In the genomic region with DNA sequence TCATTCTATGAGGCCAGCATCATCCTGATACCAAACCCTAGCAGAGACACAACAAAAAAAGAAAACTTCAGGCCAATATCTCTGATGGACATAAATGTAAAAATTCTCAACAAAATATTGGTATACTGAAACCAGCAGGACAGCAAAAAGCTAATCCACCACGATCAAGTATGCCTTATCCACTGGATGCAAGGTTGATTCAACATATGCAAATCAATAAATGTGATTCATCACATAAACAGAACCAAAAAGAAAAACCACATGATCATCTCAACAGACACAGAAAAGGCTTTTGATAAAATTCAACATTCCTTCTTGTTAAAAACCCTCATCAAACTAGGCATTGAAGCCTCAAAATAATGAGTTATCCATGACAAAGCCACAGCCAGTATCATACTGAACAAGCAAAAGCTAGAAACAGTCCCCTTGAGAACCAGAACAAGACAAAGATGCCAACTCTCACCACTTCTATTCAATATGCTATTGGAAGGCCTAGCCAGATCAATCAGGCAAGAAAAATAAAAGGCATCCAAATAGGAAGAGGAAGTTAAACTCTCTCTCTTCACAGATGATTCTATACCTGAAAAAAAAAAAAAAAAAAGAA, we compare ENCODE assay signal across 15 cellular contexts. TPM values are rescaled to one million over a fixed set of nuclear protein-coding genes. Genes with fewer than 3 reads are reported as not detected.
DNase-seq lines count a peak whose midpoint lies in the region; ATAC-seq and TF ChIP-seq lines count a peak whose summit lies in the region.
"Had no signal": no experiment of that assay in that cellular context is flagged by ENCODE, and none has a peak within 500 bp of the region (broad histone marks: within the 10 kb centered on the region; RNA-seq: fewer than 3 reads in every experiment).

No MANE protein-coding gene starts in this region.

- H3K4me1 Mint-ChIP-seq in activated T-cell treated with anti-CD3 and anti-CD28 coated beads, Interleukin-2, amount 50 U/mL, for 24 hours (ENCODE audit: low read depth): peaks cover 24% of the 10 kb centered on the region
- H3K4me1 Mint-ChIP-seq in HFFc6 (ENCODE audit: low read depth) (peaks cover 52% of the 10 kb centered on the region), T-helper 17 cell (peaks cover 12% of the 10 kb centered on the region), endodermal cell (no peaks in the 10 kb centered on the region)

- H4K8ac ChIP-seq in neuronal stem cell (ENCODE audit: low read depth, low read length): no peak overlapping the region

- TF ChIP-seq CTCF in HFFc6 (IDR thresholded peaks at IDR 0.05): no peak
- TF ChIP-seq CTCF in osteoblast (IDR thresholded peaks at IDR 0.05; ENCODE audit: extremely low read depth, low read depth, low read length): no peak
- TF ChIP-seq CTCF in endodermal cell (conservative IDR thresholded peaks at IDR 0.05): no peak

- H3K27me3 Mint-ChIP-seq in activated T-cell treated with anti-CD3 and anti-CD28 coated beads, Interleukin-2, amount 50 U/mL, for 24 hours: no peaks in the 10 kb centered on the region
- H3K27me3 Mint-ChIP-seq in HFFc6 (ENCODE audit: insufficient read depth) (no peaks in the 10 kb centered on the region), T-helper 17 cell (no peaks in the 10 kb centered on the region), endodermal cell (ENCODE audit: insufficient read depth) (no peaks in the 10 kb centered on the region)

- no peak overlapping the region for H3K18ac ChIP-seq in neuronal stem cell (ENCODE audit: low read length)

- no peaks in the 10 kb centered on the region for H4K20me1 ChIP-seq in osteoblast (ENCODE audit: insufficient read depth, low read length)

- no peak overlapping the region for H2BK12ac ChIP-seq in neuronal stem cell (ENCODE audit: low read length)

- ATAC-seq in T-helper 17 cell (no peak), HG03571 (IDR thresholded peaks at IDR 0.05; ENCODE audit: unreplicated experiment) (no peak)
- ATAC-seq: Right ventricle myocardium inferior had no signal

- H3K4me3 ChIP-seq in osteoblast (ENCODE audit: insufficient read depth, low read length) (no peak overlapping the region), endodermal cell (ENCODE audit: low read length) (no peak overlapping the region), neuronal stem cell (ENCODE audit: low read length in 2 of 2) (no peak overlapping the region)

- H3K27me3 ChIP-seq in osteoblast (ENCODE audit: insufficient read depth, low read length): no peaks in the 10 kb centered on the region
- H3K27me3 ChIP-seq in endodermal cell (ENCODE audit: control insufficient read depth, insufficient read depth, low read length, poor library complexity, severe bottlenecking): no peaks in the 10 kb centered on the region
- H3K27me3 ChIP-seq in neuronal stem cell (ENCODE audit: control insufficient read depth in 3 of 3, insufficient read depth in 3 of 3, low read depth in 1 of 3, low read length in 3 of 3): no peaks in the 10 kb centered on the region

- H3K23ac ChIP-seq in neuronal stem cell (ENCODE audit: low read depth, low read length, poor library complexity): no peak overlapping the region

- H3K36me3 Mint-ChIP-seq in activated T-cell treated with anti-CD3 and anti-CD28 coated beads, Interleukin-2, amount 50 U/mL, for 24 hours (ENCODE audit: low read depth): peaks cover 91% of the 10 kb centered on the region
- H3K36me3 Mint-ChIP-seq in HFFc6 (ENCODE audit: low read depth) (peaks cover 51% of the 10 kb centered on the region), T-helper 17 cell (ENCODE audit: low read depth) (peaks cover 20% of the 10 kb centered on the region), endodermal cell (ENCODE audit: low read depth) (peaks cover 70% of the 10 kb centered on the region)

- H2AFZ ChIP-seq in osteoblast (ENCODE audit: low read length) (peak overlapping the region; percentile 72), neuronal stem cell (ENCODE audit: low read length) (no peak overlapping the region)

- no peak overlapping the region for H3K4ac ChIP-seq in neuronal stem cell (ENCODE audit: low read length)

- H3K79me1 ChIP-seq in neuronal stem cell (ENCODE audit: low read depth, low read length): peaks cover 1% of the 10 kb centered on the region

- H3K9ac ChIP-seq in endodermal cell (ENCODE audit: extremely low read depth, low read length, poor library complexity, severe bottlenecking) (no peak overlapping the region), neuronal stem cell (ENCODE audit: low read depth, low read length, poor library complexity) (no peak overlapping the region)

- 88 to 90% methylated on average over 1 of the region's 1 CpG for WGBS in endodermal cell (ENCODE audit: insufficient coverage in 1 of 2, insufficient read length in 1 of 2), 2 experiments
- WGBS in neuronal stem cell (ENCODE audit: extremely low coverage in 2 of 2, insufficient read length in 2 of 2, insufficient replicate concordance in 1 of 2), 2 donors: no CpG with 5 or more reads among the region's 1 CpG

- H3K4me1 ChIP-seq in osteoblast (ENCODE audit: insufficient read depth, low read length) (peaks cover 3% of the 10 kb centered on the region), endodermal cell (ENCODE audit: control insufficient read depth, insufficient read depth, low read length) (no peaks in the 10 kb centered on the region), neuronal stem cell (ENCODE audit: control insufficient read depth in 2 of 2, insufficient read depth in 1 of 2, low read depth in 1 of 2, low read length in 2 of 2) (no peaks in the 10 kb centered on the region)

- H3K27ac ChIP-seq in osteoblast (ENCODE audit: low read depth, low read length) (peak overlapping the region; percentile 0), endodermal cell (ENCODE audit: low read depth, low read length) (no peak overlapping the region), neuronal stem cell (replicated peaks; ENCODE audit: low read length) (no peak overlapping the region)
- H3K27ac ChIP-seq: C4-2B had no signal

- peaks cover 7% of the 10 kb centered on the region for H3K36me3 ChIP-seq in osteoblast (ENCODE audit: insufficient read depth, low read length)
- peaks cover 20% of the 10 kb centered on the region for H3K36me3 ChIP-seq in endodermal cell (ENCODE audit: control insufficient read depth, insufficient read depth, low read length)
- H3K36me3 ChIP-seq in neuronal stem cell (replicated peaks in 1 of 2; ENCODE audit: control insufficient read depth in 2 of 2, insufficient read depth in 2 of 2, low read length in 2 of 2): peaks cover 1 to 23% of the 10 kb centered on the region in 2 donors

- H2BK120ac ChIP-seq in neuronal stem cell (ENCODE audit: low read depth, low read length): no peak overlapping the region

- no peak for DNase-seq in activated T-cell treated with anti-CD3 and anti-CD28 coated beads, Interleukin-2, amount 50 U/mL, for 24 hours
- DNase-seq in activated T-cell treated with anti-CD3 and anti-CD28 coated beads for 4 hours: no peak
- DNase-seq in HFFc6: no peak
- no peak for DNase-seq in T-helper 17 cell
- DNase-seq in osteoblast (ENCODE audit: insufficient read length, low spot score, missing footprints): no peak
- no peak for DNase-seq in endodermal cell
- no peak for DNase-seq in neuronal stem cell (ENCODE audit: low spot score)
- DNase-seq: COR-L47, NCI-H1092 treated with DMSO at 0.1 percent for 48 hours, NCI-H1694 treated with DMSO at 0.1 percent for 48 hours, NCI-H345, NCI-H526 treated with DMSO at 0.1 percent for 48 hours had no signal

- no peak overlapping the region for H2BK5ac ChIP-seq in neuronal stem cell (ENCODE audit: low read length)

- H3K4me3 Mint-ChIP-seq in activated T-cell treated with anti-CD3 and anti-CD28 coated beads, Interleukin-2, amount 50 U/mL, for 24 hours: no peak overlapping the region
- H3K4me3 Mint-ChIP-seq in HFFc6: peak overlapping the region; percentile 55
- H3K4me3 Mint-ChIP-seq in T-helper 17 cell: no peak overlapping the region
- H3K4me3 Mint-ChIP-seq in endodermal cell: no peak overlapping the region

- no peak overlapping the region for H3K14ac ChIP-seq in neuronal stem cell (ENCODE audit: low read length)

- H2BK15ac ChIP-seq in neuronal stem cell (ENCODE audit: low read length): no peak overlapping the region

- no peak overlapping the region for H2AK5ac ChIP-seq in neuronal stem cell (ENCODE audit: low read depth, low read length)

- H4K91ac ChIP-seq in neuronal stem cell (ENCODE audit: low read depth, low read length, poor library complexity): no peak overlapping the region

- peak overlapping the region; percentile 2 for H3K27ac Mint-ChIP-seq in activated T-cell treated with anti-CD3 and anti-CD28 coated beads, Interleukin-2, amount 50 U/mL, for 24 hours
- H3K27ac Mint-ChIP-seq in HFFc6 (peak overlapping the region; percentile 76), T-helper 17 cell (peak overlapping the region; percentile 1), endodermal cell (no peak overlapping the region)

- no peaks in the 10 kb centered on the region for H3K9me3 ChIP-seq in T-helper 17 cell (ENCODE audit: control insufficient read depth, low read length, poor library complexity, severe bottlenecking)
- H3K9me3 ChIP-seq in osteoblast (ENCODE audit: low read depth, low read length): no peaks in the 10 kb centered on the region
- no peaks in the 10 kb centered on the region for H3K9me3 ChIP-seq in endodermal cell (ENCODE audit: control insufficient read depth, low read length)
- H3K9me3 ChIP-seq in neuronal stem cell (replicated peaks in 1 of 2; ENCODE audit: control insufficient read depth in 2 of 2, insufficient read depth in 1 of 2, low read depth in 1 of 2, low read length in 2 of 2): peaks cover 1 to 10% of the 10 kb centered on the region in 2 donors

- peaks cover 5% of the 10 kb centered on the region for H3K79me2 ChIP-seq in osteoblast (ENCODE audit: insufficient read depth, low read length)

- peaks cover 6% of the 10 kb centered on the region for H3K9me3 Mint-ChIP-seq in activated T-cell treated with anti-CD3 and anti-CD28 coated beads, Interleukin-2, amount 50 U/mL, for 24 hours
- H3K9me3 Mint-ChIP-seq in HFFc6 (peaks cover 6% of the 10 kb centered on the region), endodermal cell (peaks cover 16% of the 10 kb centered on the region)

- peak overlapping the region; percentile 14 for H3K4me2 ChIP-seq in osteoblast (ENCODE audit: insufficient read depth, low read length)
- H3K4me2 ChIP-seq in neuronal stem cell (ENCODE audit: insufficient read depth, low read length, poor library complexity, severe bottlenecking): no peak overlapping the region

RNA-seq across cellular contexts. Expression of a gene that starts 45.3 kb away (rescaled TPM):
- 10 to 100 TPM in 4 of 6 experiments, 1 to 10 TPM in 2; 7.7 to 15.9 (median 11.7) TPM for total RNA-seq in HFFc6 (2021; fragmentation: NEBNext Ultra II Directional; extraction: Animal tissue kit (Norgen Biotek cat#: 25700))
- total RNA-seq in T-helper 17 cell (10 to 100 TPM; 23.9 to 26.7 TPM), osteoblast (11.2 and 15.6 TPM in 2 replicates), endodermal cell (10 to 100 TPM; 22.3 to 35.4 TPM)
- polyA plus RNA-seq in endodermal cell (2013, experiment 1 of 2): 20.9 TPM
- polyA plus RNA-seq in endodermal cell (2013, experiment 2 of 2): 21.4 TPM
- polyA plus RNA-seq in neuronal stem cell (2013, experiment 1 of 2): 12.5 TPM
- polyA plus RNA-seq in neuronal stem cell (2013, experiment 2 of 2): 13.5 TPM
